Comparison of ENCODE assay signal across 1 cellular context in genomic region chr17:32286518-32286900, GRCh38.
TF ChIP-seq lines count a peak whose summit lies in the region.

No MANE protein-coding gene starts in this region.

TF ChIP-seq in K562, 482 proteins besides CTCF, POLR2A, EP300 and RAD21 (continued from another document and continues in another):
- TF ChIP-seq, protein P1, sequence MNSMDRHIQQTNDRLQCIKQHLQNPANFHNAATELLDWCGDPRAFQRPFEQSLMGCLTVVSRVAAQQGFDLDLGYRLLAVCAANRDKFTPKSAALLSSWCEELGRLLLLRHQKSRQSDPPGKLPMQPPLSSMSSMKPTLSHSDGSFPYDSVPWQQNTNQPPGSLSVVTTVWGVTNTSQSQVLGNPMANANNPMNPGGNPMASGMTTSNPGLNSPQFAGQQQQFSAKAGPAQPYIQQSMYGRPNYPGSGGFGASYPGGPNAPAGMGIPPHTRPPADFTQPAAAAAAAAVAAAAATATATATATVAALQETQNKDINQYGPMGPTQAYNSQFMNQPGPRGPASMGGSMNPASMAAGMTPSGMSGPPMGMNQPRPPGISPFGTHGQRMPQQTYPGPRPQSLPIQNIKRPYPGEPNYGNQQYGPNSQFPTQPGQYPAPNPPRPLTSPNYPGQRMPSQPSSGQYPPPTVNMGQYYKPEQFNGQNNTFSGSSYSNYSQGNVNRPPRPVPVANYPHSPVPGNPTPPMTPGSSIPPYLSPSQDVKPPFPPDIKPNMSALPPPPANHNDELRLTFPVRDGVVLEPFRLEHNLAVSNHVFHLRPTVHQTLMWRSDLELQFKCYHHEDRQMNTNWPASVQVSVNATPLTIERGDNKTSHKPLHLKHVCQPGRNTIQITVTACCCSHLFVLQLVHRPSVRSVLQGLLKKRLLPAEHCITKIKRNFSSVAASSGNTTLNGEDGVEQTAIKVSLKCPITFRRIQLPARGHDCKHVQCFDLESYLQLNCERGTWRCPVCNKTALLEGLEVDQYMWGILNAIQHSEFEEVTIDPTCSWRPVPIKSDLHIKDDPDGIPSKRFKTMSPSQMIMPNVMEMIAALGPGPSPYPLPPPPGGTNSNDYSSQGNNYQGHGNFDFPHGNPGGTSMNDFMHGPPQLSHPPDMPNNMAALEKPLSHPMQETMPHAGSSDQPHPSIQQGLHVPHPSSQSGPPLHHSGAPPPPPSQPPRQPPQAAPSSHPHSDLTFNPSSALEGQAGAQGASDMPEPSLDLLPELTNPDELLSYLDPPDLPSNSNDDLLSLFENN (IDR thresholded peaks at IDR 0.05; ENCODE audit: low read depth in 2 of 2, low read length in 2 of 2) = 0 out of 4 replicates have a peak, but pooled peaks of 1 of the 2 experiments have one; percentile 42
- TF ChIP-seq DPF2 (IDR thresholded peaks at IDR 0.05) (peak; percentile 96), C11orf30 (IDR thresholded peaks at IDR 0.05; ENCODE audit: low read depth) (peak; percentile 97), ATF7 (IDR thresholded peaks at IDR 0.05) (peak; percentile 62; the same call in 1 of the 2 replicates), ZNF384 (IDR thresholded peaks at IDR 0.05; ENCODE audit: low read depth, low read length) (no peak), E2F5 (CRISPR knock-in tag; IDR thresholded peaks at IDR 0.05) (no peak), HMBOX1 (IDR thresholded peaks at IDR 0.05) (peak; percentile 58; the same call in 1 of the 2 replicates), PCBP2 (IDR thresholded peaks at IDR 0.05; ENCODE audit: low read depth, low read length, poor library complexity, severe bottlenecking) (no peak), SMAD4 (CRISPR knock-in tag; conservative IDR thresholded peaks at IDR 0.05) (peak; percentile 50; the same call in 1 of the 2 replicates), GABPA (tag; conservative IDR thresholded peaks at IDR 0.05; ENCODE audit: low read depth) (peak; percentile 26; the same call in 1 of the 2 replicates), SMARCC2 (IDR thresholded peaks at IDR 0.05; ENCODE audit: low read depth) (peak; percentile 84), BRD9 (IDR thresholded peaks at IDR 0.05; ENCODE audit: low read depth, partially characterized antibody) (no peak), ZNF586 (CRISPR knock-in tag; conservative IDR thresholded peaks at IDR 0.05) (no peak), ARID1B (IDR thresholded peaks at IDR 0.05) (peak; percentile 96), NRF1 (conservative IDR thresholded peaks at IDR 0.05 in 1 of 2, IDR thresholded peaks at IDR 0.05 in 1 of 2) (peak; percentile 67 to 69), U2AF2 (optimal IDR thresholded peaks at IDR 0.05; ENCODE audit: low read depth, low read length) (no peak), CXXC5 (CRISPR knock-in tag; IDR thresholded peaks at IDR 0.05) (peak; percentile 49), PML (IDR thresholded peaks at IDR 0.05; ENCODE audit: low read length) (peak; percentile 57; the same call in 1 of the 2 replicates), ZNF41 (CRISPR knock-in tag; conservative IDR thresholded peaks at IDR 0.05) (no peak), SMARCB1 (IDR thresholded peaks at IDR 0.05; ENCODE audit: insufficient read length, low read depth) (peak; percentile 15), RBM17 (IDR thresholded peaks at IDR 0.05; ENCODE audit: borderline replicate concordance, low read depth, low read length) (no peak), ZNF830 (CRISPR knock-in tag; IDR thresholded peaks at IDR 0.05) (no peak), NBN (IDR thresholded peaks at IDR 0.05; ENCODE audit: low read depth) (peak; percentile 19; the same call in 1 of the 2 replicates), NONO (IDR thresholded peaks at IDR 0.05; ENCODE audit: low read depth in 2 of 2, low read length in 1 of 2) (no peak), SMARCA5 (IDR thresholded peaks at IDR 0.05) (no peak), NFE2 (IDR thresholded peaks at IDR 0.05; ENCODE audit: low read depth) (peak; percentile 99), ZNF316 (IDR thresholded peaks at IDR 0.05) (peak; percentile 96), MTA2 (IDR thresholded peaks at IDR 0.05; ENCODE audit: low read depth) (peak; percentile 79), TBL1XR1 (IDR thresholded peaks at IDR 0.05; ENCODE audit: low read length in 2 of 2) (0 out of 4 replicates have a peak, but pooled peaks have one; percentile 1 to 56), CBFA2T3 (IDR thresholded peaks at IDR 0.05) (peak; percentile 89), MAFG (tag; conservative IDR thresholded peaks at IDR 0.05) (peak; percentile 95), TCF3 (CRISPR knock-in tag; IDR thresholded peaks at IDR 0.05) (peak; percentile 87), CCNT2 (IDR thresholded peaks at IDR 0.05; ENCODE audit: borderline replicate concordance, extremely low read depth, insufficient read length, low read depth, low read length) (peak; percentile 34), SNIP1 (IDR thresholded peaks at IDR 0.05; ENCODE audit: low read depth) (no peak), TBP (optimal IDR thresholded peaks at IDR 0.05; ENCODE audit: low read depth, low read length) (peak; percentile 24), SMARCA4 (IDR thresholded peaks at IDR 0.05) (peak; percentile 95), RNF2 (IDR thresholded peaks at IDR 0.05) (peak; percentile 37; the same call in 1 of the 2 replicates), GATA2 (CRISPR knock-in tag; IDR thresholded peaks at IDR 0.05) (peak; percentile 54; the same call in 1 of the 2 replicates), ZNF197 (CRISPR knock-in tag; IDR thresholded peaks at IDR 0.05; ENCODE audit: low read depth) (0 out of 2 replicates have a peak, but pooled peaks have one; percentile 34), ZBTB11 (CRISPR knock-in tag; IDR thresholded peaks at IDR 0.05) (0 out of 6 replicates have a peak, but pooled peaks of 1 of the 3 experiments have one; percentile 31), SOX6 (IDR thresholded peaks at IDR 0.05) (peak; percentile 75), CREM (IDR thresholded peaks at IDR 0.05; ENCODE audit: low read depth) (peak; percentile 63), ZBED1 (IDR thresholded peaks at IDR 0.05) (0 out of 2 replicates have a peak, but pooled peaks have one; percentile 47), MNT (conservative IDR thresholded peaks at IDR 0.05) (0 out of 4 replicates have a peak, but pooled peaks of 1 of the 2 experiments have one; percentile 33), ZNF3 (CRISPR knock-in tag; IDR thresholded peaks at IDR 0.05) (no peak), CTBP1 (IDR thresholded peaks at IDR 0.05; ENCODE audit: borderline replicate concordance) (peak; percentile 91), RCOR1 (IDR thresholded peaks at IDR 0.05; ENCODE audit: borderline replicate concordance in 1 of 2, low read depth in 2 of 2, low read length in 2 of 2) (peak; percentile 44 to 79; a peak in 3 of 4 replicates), ZSCAN32 (CRISPR knock-in tag; IDR thresholded peaks at IDR 0.05) (no peak), ZKSCAN3 (CRISPR knock-in tag; IDR thresholded peaks at IDR 0.05) (no peak), THRAP3 (IDR thresholded peaks at IDR 0.05; ENCODE audit: borderline replicate concordance) (no peak), ZNF23 (CRISPR knock-in tag; IDR thresholded peaks at IDR 0.05) (no peak), NFIC (IDR thresholded peaks at IDR 0.05) (peak; percentile 66), HNRNPL (IDR thresholded peaks at IDR 0.05; ENCODE audit: low read depth, low read length) (0 out of 2 replicates have a peak, but pooled peaks have one; percentile 42), TAF7 (tag; IDR thresholded peaks at IDR 0.05) (no peak), NCOR1 (IDR thresholded peaks at IDR 0.05) (peak; percentile 73)
- TF ChIP-seq, protein P2, sequence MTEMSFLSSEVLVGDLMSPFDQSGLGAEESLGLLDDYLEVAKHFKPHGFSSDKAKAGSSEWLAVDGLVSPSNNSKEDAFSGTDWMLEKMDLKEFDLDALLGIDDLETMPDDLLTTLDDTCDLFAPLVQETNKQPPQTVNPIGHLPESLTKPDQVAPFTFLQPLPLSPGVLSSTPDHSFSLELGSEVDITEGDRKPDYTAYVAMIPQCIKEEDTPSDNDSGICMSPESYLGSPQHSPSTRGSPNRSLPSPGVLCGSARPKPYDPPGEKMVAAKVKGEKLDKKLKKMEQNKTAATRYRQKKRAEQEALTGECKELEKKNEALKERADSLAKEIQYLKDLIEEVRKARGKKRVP (CRISPR knock-in tag; IDR thresholded peaks at IDR 0.05) = no peak
- TF ChIP-seq, protein P3, sequence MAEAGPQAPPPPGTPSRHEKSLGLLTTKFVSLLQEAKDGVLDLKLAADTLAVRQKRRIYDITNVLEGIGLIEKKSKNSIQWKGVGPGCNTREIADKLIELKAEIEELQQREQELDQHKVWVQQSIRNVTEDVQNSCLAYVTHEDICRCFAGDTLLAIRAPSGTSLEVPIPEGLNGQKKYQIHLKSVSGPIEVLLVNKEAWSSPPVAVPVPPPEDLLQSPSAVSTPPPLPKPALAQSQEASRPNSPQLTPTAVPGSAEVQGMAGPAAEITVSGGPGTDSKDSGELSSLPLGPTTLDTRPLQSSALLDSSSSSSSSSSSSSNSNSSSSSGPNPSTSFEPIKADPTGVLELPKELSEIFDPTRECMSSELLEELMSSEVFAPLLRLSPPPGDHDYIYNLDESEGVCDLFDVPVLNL (CRISPR knock-in tag; IDR thresholded peaks at IDR 0.05; ENCODE audit: low read depth) = no peak
- TF ChIP-seq, protein P4, sequence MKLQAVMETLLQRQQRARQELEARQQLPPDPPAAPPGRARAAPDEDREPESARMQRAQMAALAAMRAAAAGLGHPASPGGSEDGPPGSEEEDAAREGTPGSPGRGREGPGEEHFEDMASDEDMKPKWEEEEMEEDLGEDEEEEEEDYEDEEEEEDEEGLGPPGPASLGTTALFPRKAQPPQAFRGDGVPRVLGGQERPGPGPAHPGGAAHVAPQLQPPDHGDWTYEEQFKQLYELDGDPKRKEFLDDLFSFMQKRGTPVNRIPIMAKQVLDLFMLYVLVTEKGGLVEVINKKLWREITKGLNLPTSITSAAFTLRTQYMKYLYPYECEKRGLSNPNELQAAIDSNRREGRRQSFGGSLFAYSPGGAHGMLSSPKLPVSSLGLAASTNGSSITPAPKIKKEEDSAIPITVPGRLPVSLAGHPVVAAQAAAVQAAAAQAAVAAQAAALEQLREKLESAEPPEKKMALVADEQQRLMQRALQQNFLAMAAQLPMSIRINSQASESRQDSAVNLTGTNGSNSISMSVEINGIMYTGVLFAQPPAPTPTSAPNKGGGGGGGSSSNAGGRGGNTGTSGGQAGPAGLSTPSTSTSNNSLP (IDR thresholded peaks at IDR 0.05; ENCODE audit: borderline replicate concordance, low read depth, low read length) = 0 out of 2 replicates have a peak, but pooled peaks have one; percentile 58
- TF ChIP-seq, protein P5, sequence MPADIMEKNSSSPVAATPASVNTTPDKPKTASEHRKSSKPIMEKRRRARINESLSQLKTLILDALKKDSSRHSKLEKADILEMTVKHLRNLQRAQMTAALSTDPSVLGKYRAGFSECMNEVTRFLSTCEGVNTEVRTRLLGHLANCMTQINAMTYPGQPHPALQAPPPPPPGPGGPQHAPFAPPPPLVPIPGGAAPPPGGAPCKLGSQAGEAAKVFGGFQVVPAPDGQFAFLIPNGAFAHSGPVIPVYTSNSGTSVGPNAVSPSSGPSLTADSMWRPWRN (IDR thresholded peaks at IDR 0.05; ENCODE audit: low read depth) = no peak
